Comparison of ENCODE assay signal across 28 cellular contexts in the genomic region with DNA sequence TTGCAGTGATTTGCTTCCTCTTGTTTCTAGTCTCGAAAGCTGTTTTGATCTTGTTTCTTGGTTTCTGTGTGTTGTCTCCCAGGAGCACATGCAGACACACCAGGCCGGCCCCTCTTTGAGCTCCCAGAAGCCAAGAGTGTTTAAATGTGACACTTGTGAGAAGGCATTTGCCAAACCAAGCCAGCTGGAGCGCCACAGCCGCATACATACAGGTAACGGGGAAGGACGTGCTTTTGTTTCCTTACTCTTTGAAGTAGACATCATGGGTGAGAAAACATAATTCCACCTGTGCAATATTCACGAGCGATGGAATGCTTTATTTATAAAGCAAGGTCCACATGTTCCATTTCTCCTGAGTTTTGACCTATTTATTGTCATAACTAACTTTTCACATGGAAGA.
"Had no signal": no experiment of that assay in that cellular context is flagged by ENCODE, and none has a peak within 500 bp of the region (broad histone marks: within the 10 kb centered on the region; RNA-seq: fewer than 3 reads in every experiment).

No MANE protein-coding gene starts in this region.

- DNase-seq: activated CD4-positive, alpha-beta T cell treated with anti-CD3 and anti-CD28 coated beads for 1 hour; activated CD4-positive, alpha-beta T cell treated with anti-CD3 and anti-CD28 coated beads, Interleukin-2, amount 10 ng/mL, durations not matched to agents 7 days and 5 days; activated CD8-positive, alpha-beta memory T cell treated with anti-CD3 and anti-CD28 coated beads, Interleukin-2, amount 10 ng/mL, durations not matched to agents 7 days and 5 days; activated CD8-positive, alpha-beta T cell treated with anti-CD3 and anti-CD28 coated beads for 36 hours; activated effector memory CD4-positive, alpha-beta T cell treated with Interleukin-2 at 50 U/mL for 16 hours; activated naive CD4-positive, alpha-beta T cell treated with Interleukin-2 at 50 U/mL for 16 hours; activated naive CD8-positive, alpha-beta T cell treated with anti-CD3 and anti-CD28 coated beads for 36 hours; activated T-cell treated with anti-CD3 and anti-CD28 coated beads for 4 hours; dorsolateral prefrontal cortex; effector memory CD4-positive, alpha-beta T cell; hippocampal formation; left colon; naive thymus-derived CD8-positive, alpha-beta T cell; occipital lobe; posterior cingulate gyrus; right cardiac atrium; stimulated activated CD4-positive, alpha-beta T cell treated with anti-CD3 and anti-CD28 coated beads, Interleukin-15, amount 100 ng/mL, for 24 hours; stimulated activated CD4-positive, alpha-beta T cell treated with anti-CD3 and anti-CD28 coated beads, Interleukin-2, amount 100 ng/mL, for 24 hours; stimulated activated naive CD4-positive, alpha-beta T cell; T-helper 1 cell; WERI-Rb-1 had no signal

- H3K27ac Mint-ChIP-seq: activated CD4-positive, alpha-beta T cell treated with anti-CD3 and anti-CD28 coated beads, Interleukin-2, amount 10 ng/mL, durations not matched to agents 7 days and 5 days; activated CD8-positive, alpha-beta memory T cell treated with anti-CD3 and anti-CD28 coated beads, Interleukin-2, amount 10 ng/mL, durations not matched to agents 7 days and 5 days; activated CD8-positive, alpha-beta T cell treated with anti-CD3 and anti-CD28 coated beads for 36 hours; activated naive CD8-positive, alpha-beta T cell treated with anti-CD3 and anti-CD28 coated beads for 36 hours; memory B cell; neural progenitor cell had no signal

- H3K4me1 ChIP-seq: neural progenitor cell had no signal

- ATAC-seq: activated CD8-positive, alpha-beta memory T cell treated with anti-CD3 and anti-CD28 coated beads, Interleukin-2, amount 10 ng/mL, durations not matched to agents 7 days and 5 days; activated CD8-positive, alpha-beta T cell treated with anti-CD3 and anti-CD28 coated beads for 36 hours; esophagus mucosa; naive thymus-derived CD8-positive, alpha-beta T cell had no signal

- H3K27me3 Mint-ChIP-seq: activated CD4-positive, alpha-beta T cell treated with anti-CD3 and anti-CD28 coated beads, Interleukin-2, amount 10 ng/mL, durations not matched to agents 7 days and 5 days; activated CD8-positive, alpha-beta memory T cell treated with anti-CD3 and anti-CD28 coated beads, Interleukin-2, amount 10 ng/mL, durations not matched to agents 7 days and 5 days; activated CD8-positive, alpha-beta T cell treated with anti-CD3 and anti-CD28 coated beads for 36 hours; activated naive CD8-positive, alpha-beta T cell treated with anti-CD3 and anti-CD28 coated beads for 36 hours; memory B cell; naive thymus-derived CD8-positive, alpha-beta T cell had no signal

- H3K27ac ChIP-seq: coronary artery, neural progenitor cell, tibial nerve, WERI-Rb-1 had no signal

- H3K27me3 ChIP-seq: adrenal gland, body of pancreas, dorsolateral prefrontal cortex, neural progenitor cell, tibial nerve had no signal

- H3K9me3 Mint-ChIP-seq: activated CD8-positive, alpha-beta T cell treated with anti-CD3 and anti-CD28 coated beads for 36 hours; activated naive CD8-positive, alpha-beta T cell treated with anti-CD3 and anti-CD28 coated beads for 36 hours; memory B cell; naive thymus-derived CD8-positive, alpha-beta T cell had no signal

- H3K4me3 Mint-ChIP-seq: activated CD4-positive, alpha-beta T cell treated with anti-CD3 and anti-CD28 coated beads, Interleukin-2, amount 10 ng/mL, durations not matched to agents 7 days and 5 days; activated CD8-positive, alpha-beta memory T cell treated with anti-CD3 and anti-CD28 coated beads, Interleukin-2, amount 10 ng/mL, durations not matched to agents 7 days and 5 days; activated CD8-positive, alpha-beta T cell treated with anti-CD3 and anti-CD28 coated beads for 36 hours; activated naive CD8-positive, alpha-beta T cell treated with anti-CD3 and anti-CD28 coated beads for 36 hours; memory B cell; naive thymus-derived CD8-positive, alpha-beta T cell; neural progenitor cell had no signal

- H3K9me3 ChIP-seq: adrenal gland, body of pancreas, tibial nerve had no signal

- H3K4me3 ChIP-seq: adrenal gland, body of pancreas, coronary artery, dorsolateral prefrontal cortex, neural progenitor cell, tibial nerve had no signal
